In genomic region chr10:117167346-117168134, GRCh38 we compare ENCODE assay signal across 10 cellular contexts. TPM values are rescaled to one million over a fixed set of nuclear protein-coding genes. Genes with fewer than 3 reads are reported as not detected.
A peak's percentile ranks its signal among the peaks of the same experiment; 100 is the strongest.
DNase-seq lines count a peak whose midpoint lies in the region; ATAC-seq and TF ChIP-seq lines count a peak whose summit lies in the region.
"Had no signal": no experiment of that assay in that cellular context is flagged by ENCODE, and none has a peak within 500 bp of the region (broad histone marks: within the 10 kb centered on the region; RNA-seq: fewer than 3 reads in every experiment).

No MANE protein-coding gene starts in this region.

- no peaks in the 10 kb centered on the region for H3K36me3 Mint-ChIP-seq in activated T-cell treated with anti-CD3 and anti-CD28 coated beads, Interleukin-2, amount 50 U/mL, for 72 hours (ENCODE audit: insufficient read depth in 2 of 2)
- no peaks in the 10 kb centered on the region for H3K36me3 Mint-ChIP-seq in immature natural killer cell

- WGBS in heart left ventricle, 4 donors = 7 to 17% (median 9%) methylated on average over 24 to 47 of the region's 47 CpGs
- 0% methylated on average over 3 of the region's 47 CpGs for WGBS in suprapubic skin

- ATAC-seq in heart left ventricle (no peak), GM18517 (IDR thresholded peaks at IDR 0.05; ENCODE audit: unreplicated experiment) (no peak)
- ATAC-seq in activated T-cell treated with anti-CD3 and anti-CD28 coated beads, Interleukin-2, amount 50 U/mL, for 72 hours (replicated peaks in 1 of 2) = no peak

- peak overlapping the region; percentile 24 for H3K27ac Mint-ChIP-seq in activated T-cell treated with anti-CD3 and anti-CD28 coated beads, Interleukin-2, amount 50 U/mL, for 72 hours
- H3K27ac Mint-ChIP-seq in immature natural killer cell = no peak overlapping the region

- no peaks in the 10 kb centered on the region for H3K9me3 ChIP-seq in heart left ventricle
- H3K9me3 ChIP-seq in right atrium auricular region = no peaks in the 10 kb centered on the region
- H3K9me3 ChIP-seq in suprapubic skin = no peaks in the 10 kb centered on the region
- H3K9me3 ChIP-seq: gastrocnemius medialis had no signal

- H3K27me3 ChIP-seq in heart left ventricle (peaks cover 70 to 100% (median 98%) of the 10 kb centered on the region in 9 donors), right atrium auricular region (peaks cover 56 to 70% of the 10 kb centered on the region in 2 donors), suprapubic skin (peaks cover 100% of the 10 kb centered on the region)

- DNase-seq in heart left ventricle (peak in 1 of 5 donors; percentile 57), right atrium auricular region (ENCODE audit: low spot score) (no peak), immature natural killer cell (no peak), suprapubic skin (ENCODE audit: low spot score in 2 of 2) (no peak), dedifferentiated amniotic fluid mesenchymal stem cell (ENCODE audit: extremely low spot score) (no peak), NOMO-1 (lab: John Stamatoyannopoulos, UW; ENCODE audit: unreplicated experiment in 2 of 2) (no peak)
- peak in 1 of 2 donors; percentile 2 for DNase-seq in activated T-cell treated with anti-CD3 and anti-CD28 coated beads, Interleukin-2, amount 50 U/mL, for 72 hours
- DNase-seq: gastrocnemius medialis had no signal

- H3K4me3 ChIP-seq in heart left ventricle (peak overlapping the region in 9 of 12 donors; percentile 0 to 28 (median 11)), right atrium auricular region (peak overlapping the region in 1 of 2 donors; percentile 23), suprapubic skin (peak overlapping the region; percentile 31)
- H3K4me3 ChIP-seq: BLaER1 treated with 17β-estradiol and CSF1 and Interleukin-3, amounts not matched to agents 10 nM and 100 nM had no signal

- peaks cover 82% of the 10 kb centered on the region for H3K27me3 Mint-ChIP-seq in activated T-cell treated with anti-CD3 and anti-CD28 coated beads, Interleukin-2, amount 50 U/mL, for 72 hours (ENCODE audit: low read depth)
- H3K27me3 Mint-ChIP-seq in immature natural killer cell (ENCODE audit: low read depth in 3 of 3) = peaks cover 18 to 41% (median 33%) of the 10 kb centered on the region in 3 donors

- TF ChIP-seq CTCF in heart left ventricle (IDR thresholded peaks at IDR 0.05) (no peak), right atrium auricular region (IDR thresholded peaks at IDR 0.05) (no peak), suprapubic skin (IDR thresholded peaks at IDR 0.05) (no peak)

- H3K27ac ChIP-seq in heart left ventricle (no peak overlapping the region), right atrium auricular region (no peak overlapping the region), suprapubic skin (no peak overlapping the region)
- H3K27ac ChIP-seq: BLaER1 treated with 17β-estradiol and CSF1 and Interleukin-3, amounts not matched to agents 10 nM and 100 nM; gastrocnemius medialis had no signal

- H3K4me1 ChIP-seq in heart left ventricle (peaks cover 0 to 45% (median 24%) of the 10 kb centered on the region in 12 donors), right atrium auricular region (peaks cover 0 to 40% of the 10 kb centered on the region in 2 donors), suprapubic skin (peaks cover 50% of the 10 kb centered on the region)

- TF ChIP-seq POLR2A in heart left ventricle (IDR thresholded peaks at IDR 0.05) = no peak
- no peak for TF ChIP-seq POLR2A in suprapubic skin (IDR thresholded peaks at IDR 0.05)

- TF ChIP-seq EP300 in suprapubic skin (IDR thresholded peaks at IDR 0.05) = no peak

- H3K4me3 Mint-ChIP-seq in activated T-cell treated with anti-CD3 and anti-CD28 coated beads, Interleukin-2, amount 50 U/mL, for 72 hours = peak overlapping the region; percentile 69 to 72
- peak overlapping the region in 4 of 5 donors; percentile 24 to 59 (median 36) for H3K4me3 Mint-ChIP-seq in immature natural killer cell

- intact Hi-C loops in heart left ventricle (cut with DNase I) = loop anchor here in 5 of 10 donors (2.0 to 10.0 kb wide), 4 partner anchors 367 to 483 kb away; no protein-coding TSS in a partner anchor

- H3K36me3 ChIP-seq in heart left ventricle (no peaks in the 10 kb centered on the region), right atrium auricular region (no peaks in the 10 kb centered on the region), suprapubic skin (no peaks in the 10 kb centered on the region)
- H3K36me3 ChIP-seq: BLaER1 treated with 17β-estradiol and CSF1 and Interleukin-3, amounts not matched to agents 10 nM and 100 nM; gastrocnemius medialis had no signal

- H3K4me1 Mint-ChIP-seq in activated T-cell treated with anti-CD3 and anti-CD28 coated beads, Interleukin-2, amount 50 U/mL, for 72 hours (ENCODE audit: low read depth) = peaks cover 48% of the 10 kb centered on the region
- peaks cover 8 to 16% of the 10 kb centered on the region in 2 donors for H3K4me1 Mint-ChIP-seq in immature natural killer cell

- H3K9me3 Mint-ChIP-seq in activated T-cell treated with anti-CD3 and anti-CD28 coated beads, Interleukin-2, amount 50 U/mL, for 72 hours = no peaks in the 10 kb centered on the region
- H3K9me3 Mint-ChIP-seq in immature natural killer cell = peaks cover 0 to 4% (median 0%) of the 10 kb centered on the region in 6 donors

RNA-seq across cellular contexts. Expression of gene VAX1, which starts 29.5 kb away (rescaled TPM):
- not detected for total RNA-seq in heart left ventricle
- polyA plus RNA-seq in heart left ventricle = not detected
- not detected for total RNA-seq in right atrium auricular region
- total RNA-seq in activated T-cell treated with anti-CD3 and anti-CD28 coated beads, Interleukin-2, amount 50 U/mL, for 72 hours = not detected
- not detected for polyA plus RNA-seq in immature natural killer cell
- total RNA-seq in suprapubic skin = not detected
- total RNA-seq: gastrocnemius medialis had no signal

RNA-seq across cellular contexts. Expression of gene KCNK18, which starts 29.7 kb away (rescaled TPM):
- total RNA-seq in heart left ventricle (not detected), right atrium auricular region (not detected), suprapubic skin (not detected)
- polyA plus RNA-seq in heart left ventricle (not detected), immature natural killer cell (not detected)
- total RNA-seq in activated T-cell treated with anti-CD3 and anti-CD28 coated beads, Interleukin-2, amount 50 U/mL, for 72 hours = not detected
- total RNA-seq: gastrocnemius medialis had no signal
